In the genomic region with DNA sequence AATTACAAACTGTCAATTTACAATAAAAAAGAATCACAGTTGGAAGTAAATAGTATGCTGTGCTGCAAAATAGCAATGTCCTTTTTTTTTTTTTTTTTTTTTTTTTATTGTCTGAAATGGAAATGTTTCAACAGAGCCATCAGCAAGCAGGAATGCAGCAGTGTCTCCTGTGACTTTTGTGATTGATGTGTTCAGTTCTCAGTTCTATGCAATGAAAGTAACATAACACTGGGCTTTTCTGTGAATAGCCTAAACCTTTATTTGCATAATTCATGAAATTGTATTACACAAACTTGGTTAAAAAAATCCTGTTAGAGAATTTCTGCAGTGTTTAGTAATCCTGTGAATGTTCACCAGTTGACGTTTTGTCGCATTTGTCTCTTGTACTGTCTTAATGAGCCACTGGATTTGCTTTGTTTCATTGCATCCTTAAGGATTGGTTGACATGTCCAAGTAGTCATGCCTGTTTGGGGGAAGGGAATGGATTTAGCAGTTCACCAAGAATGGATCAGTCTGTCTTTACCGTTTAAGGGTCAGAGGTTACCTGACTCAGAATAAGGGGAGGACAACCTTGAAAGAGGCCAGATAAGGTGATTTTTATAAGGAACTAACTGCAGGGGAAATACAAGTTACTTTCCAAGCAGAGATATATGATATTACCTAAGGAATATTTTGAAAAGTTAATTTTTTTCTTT, we compare ENCODE assay signal across 16 cellular contexts.
DNase-seq lines count a peak whose midpoint lies in the region; ATAC-seq, FAIRE-seq and TF ChIP-seq lines count a peak whose summit lies in the region.
"Had no signal": no experiment of that assay in that cellular context is flagged by ENCODE, and none has a peak within 500 bp of the region (broad histone marks: within the 10 kb centered on the region; RNA-seq: fewer than 3 reads in every experiment).

No MANE protein-coding gene starts in this region.

- no peak for TF ChIP-seq POLR2A in H1 (IDR thresholded peaks at IDR 0.05; ENCODE audit: control extremely low read depth in 1 of 2, low read depth in 2 of 2, low read length in 2 of 2)

- no peak overlapping the region for H2BK5ac ChIP-seq in H1 (ENCODE audit: low read depth, low read length)

- H3K23ac ChIP-seq in H1 (ENCODE audit: insufficient read length): no peak overlapping the region

- no peaks in the 10 kb centered on the region for H3K23me2 ChIP-seq in H1 (ENCODE audit: low read depth, low read length)

- no peak overlapping the region for H3K4me3 Mint-ChIP-seq in stimulated activated naive CD8-positive, alpha-beta T cell treated with anti-CD3 and anti-CD28 coated beads, Interleukin-15, amount 100 ng/mL, for 72 hours
- H3K4me3 Mint-ChIP-seq: activated CD8-positive, alpha-beta T cell treated with anti-CD3 and anti-CD28 coated beads, Interleukin-2, amount 10 ng/mL, durations not matched to agents 7 days and 5 days; activated T-helper 1 cell treated with anti-CD3 and anti-CD28 coated beads, Interleukin-12 subunit alpha, Interleukin-12 subunit beta, Interleukin-2, Interleukin-4 antibody, amounts not matched to agents 30 ng/mL and 10 ng/mL and 1 ng/mL, durations not matched to agents 14 hours and 24 hours and 36 hours had no signal

- H3F3A ChIP-seq in neural cell (ENCODE audit: insufficient read depth, low read length, poor library complexity, severe bottlenecking): peaks cover 6% of the 10 kb centered on the region

- no peaks in the 10 kb centered on the region for H3K27me3 Mint-ChIP-seq in stimulated activated naive CD8-positive, alpha-beta T cell treated with anti-CD3 and anti-CD28 coated beads, Interleukin-15, amount 100 ng/mL, for 72 hours

- no peak overlapping the region for H2BK120ac ChIP-seq in H1 (replicated peaks; ENCODE audit: low read depth, low read length)

- H2BK12ac ChIP-seq in H1 (ENCODE audit: low read depth, low read length): no peak overlapping the region

- intact Hi-C loops in Panc1 (cut with micrococcal nuclease; ENCODE audit: unreplicated experiment): no loop called here

- H3K79me2 ChIP-seq in H1 (ENCODE audit: control insufficient read depth in 1 of 2, insufficient read depth in 2 of 2, low read length in 2 of 2): peaks cover 0 to 10% of the 10 kb centered on the region in 2 experiments; a peak in 1 of 4 replicates
- no peaks in the 10 kb centered on the region for H3K79me2 ChIP-seq in neural cell (replicated peaks; ENCODE audit: insufficient read depth, low read length)

- peak; percentile 37 for DNase-seq in ELF-1 (ENCODE audit: low read depth, low spot score)
- no peak for DNase-seq in Panc1 (ENCODE audit: low read depth, low spot score)
- DNase-seq in H1 (ENCODE audit: low read depth in 1 of 2, low spot score in 2 of 2): no peak
- DNase-seq in stimulated activated naive CD8-positive, alpha-beta T cell treated with anti-CD3 and anti-CD28 coated beads, Interleukin-15, amount 100 ng/mL, for 72 hours: no peak
- no peak for DNase-seq in NCI-H187 (lab: John Stamatoyannopoulos, UW)
- DNase-seq in ACHN: no peak
- DNase-seq in SIG-M5 treated with dmso at 0.1 percent for 504 hours (lab: John Stamatoyannopoulos, UW; ENCODE audit: unreplicated experiment): no peak
- DNase-seq: activated CD8-positive, alpha-beta T cell treated with anti-CD3 and anti-CD28 coated beads, Interleukin-2, amount 10 ng/mL, durations not matched to agents 7 days and 5 days; amygdala; Calu3; kidney glomerular epithelial cell; NCI-H1436; NCI-H345 had no signal

- no peak overlapping the region for H3K18ac ChIP-seq in H1 (ENCODE audit: extremely low read depth, low read length)

- no peaks in the 10 kb centered on the region; the same call in 1 of the 2 replicates for H3K36me3 ChIP-seq in Panc1 (ENCODE audit: control insufficient read depth, insufficient read depth, low read length)
- peaks cover 0 to 27% (median 2%) of the 10 kb centered on the region in 4 experiments; a peak in 2 of 8 replicates for H3K36me3 ChIP-seq in H1 (ENCODE audit: control insufficient read depth in 2 of 4, insufficient read depth in 4 of 4, low read length in 3 of 4)
- H3K36me3 ChIP-seq in neural cell (ENCODE audit: insufficient read depth, low read length): no peaks in the 10 kb centered on the region

- H3K9ac ChIP-seq in H1 (replicated peaks in 1 of 4; ENCODE audit: extremely low read depth in 1 of 4, low read depth in 3 of 4, low read length in 3 of 4) (no peak overlapping the region), neural cell (ENCODE audit: low read length) (peak overlapping the region; percentile 45)

- TF ChIP-seq EP300 in H1 (IDR thresholded peaks at IDR 0.05; ENCODE audit: borderline replicate concordance in 1 of 2, low read depth in 2 of 2, low read length in 2 of 2) (no peak), neural cell (conservative IDR thresholded peaks at IDR 0.05; ENCODE audit: poor library complexity, severe bottlenecking) (peak; percentile 35)

- no peaks in the 10 kb centered on the region for H3K79me1 ChIP-seq in H1 (ENCODE audit: low read depth, low read length)

- ATAC-seq in Panc1: peak; percentile 39; the same call in 1 of the 2 replicates
- ATAC-seq in stimulated activated naive CD8-positive, alpha-beta T cell treated with anti-CD3 and anti-CD28 coated beads, Interleukin-15, amount 100 ng/mL, for 72 hours: no peak
- ATAC-seq: activated CD8-positive, alpha-beta T cell treated with anti-CD3 and anti-CD28 coated beads, Interleukin-2, amount 10 ng/mL, durations not matched to agents 7 days and 5 days had no signal

- peaks cover 20% of the 10 kb centered on the region for H3K4me1 Mint-ChIP-seq in stimulated activated naive CD8-positive, alpha-beta T cell treated with anti-CD3 and anti-CD28 coated beads, Interleukin-15, amount 100 ng/mL, for 72 hours

- no peak overlapping the region for H4K5ac ChIP-seq in H1 (ENCODE audit: insufficient read length, low read depth, low read length)

- POLR2A ChIA-PET in Panc1 (lab: Charles Lee): no interaction called here
- POLR2A ChIA-PET in H1 (lab: Charles Lee; ENCODE audit: partially characterized antibody): no interaction called here

- WGBS in H1 (ENCODE audit: extremely low coverage in 1 of 2, insufficient coverage in 1 of 2, insufficient read length in 1 of 2, insufficient replicate concordance in 2 of 2, low coverage in 1 of 2, low lambda C conversion rate in 2 of 2, missing lambda C conversion rate in 1 of 2), 2 experiments: 91% methylated on average over 3 of the region's 3 CpGs; no CpG with 5 or more reads in 1 of the 2 experiments

- CTCF ChIA-PET in Panc1 (lab: Charles Lee): interaction anchor here (0.7 kb wide), 1 partner anchor 35 kb away, joined by 7 read pairs; no protein-coding TSS in a partner anchor
- CTCF ChIA-PET in H1 (lab: Charles Lee; ENCODE audit: partially characterized antibody): interaction anchor here (0.5 to 1.4 kb wide), 3 partner anchors 12 to 176 kb away, joined by 3 to 4 read pairs (median 3); no protein-coding TSS in a partner anchor

- in situ Hi-C loops in Panc1 (cut with HindIII; ENCODE audit: low pct_unique_long_range_greater_than_20kb, low sequenced_read_pairs) (no loop called here), ACHN (cut with HindIII; ENCODE audit: low pct_ligation_motif_present, low pct_unique_long_range_greater_than_20kb, low sequenced_read_pairs) (no loop called here)

- peak overlapping the region; percentile 79 for H3K27ac ChIP-seq in Panc1 (ENCODE audit: low read length)
- no peak overlapping the region for H3K27ac ChIP-seq in H1 (ENCODE audit: low read depth, low read length)
- peak overlapping the region; percentile 77 for H3K27ac ChIP-seq in neural cell (ENCODE audit: low read length)
- H3K27ac ChIP-seq: HL-60 had no signal

- no peak overlapping the region for H3K4ac ChIP-seq in H1 (replicated peaks; ENCODE audit: insufficient read length, low read depth, low read length)

- H2BK20ac ChIP-seq in H1 (ENCODE audit: low read length): no peak overlapping the region

- no TSS peak for BruUV-seq in Panc1 (replicated peaks; lab: Mats Ljungman, UMichigan)

- H4K20me1 ChIP-seq in H1 (replicated peaks in 1 of 2; ENCODE audit: control insufficient read depth in 1 of 2, insufficient read depth in 2 of 2, low read length in 2 of 2) (no peaks in the 10 kb centered on the region), neural cell (ENCODE audit: insufficient read depth) (no peaks in the 10 kb centered on the region)

- no peak overlapping the region for H3K56ac ChIP-seq in H1 (replicated peaks; ENCODE audit: insufficient read length, low read depth, low read length)

- H2AFZ ChIP-seq in H1 (ENCODE audit: low read length) (no peak overlapping the region), neural cell (ENCODE audit: low read depth, low read length) (no peak overlapping the region)

- H3K4me1 ChIP-seq in Panc1 (ENCODE audit: control insufficient read depth, insufficient read depth, low read length): peaks cover 64% of the 10 kb centered on the region
- H3K4me1 ChIP-seq in H1 (replicated peaks in 1 of 4; ENCODE audit: control insufficient read depth in 3 of 4, insufficient read depth in 4 of 4, low read length in 3 of 4): peaks cover 2 to 9% (median 7%) of the 10 kb centered on the region in 4 experiments; a peak in 4 of 7 replicates

- no peak overlapping the region for H3K27ac Mint-ChIP-seq in stimulated activated naive CD8-positive, alpha-beta T cell treated with anti-CD3 and anti-CD28 coated beads, Interleukin-15, amount 100 ng/mL, for 72 hours
- H3K27ac Mint-ChIP-seq: activated CD8-positive, alpha-beta T cell treated with anti-CD3 and anti-CD28 coated beads, Interleukin-2, amount 10 ng/mL, durations not matched to agents 7 days and 5 days; activated T-helper 1 cell treated with anti-CD3 and anti-CD28 coated beads, Interleukin-12 subunit alpha, Interleukin-12 subunit beta, Interleukin-2, Interleukin-4 antibody, amounts not matched to agents 30 ng/mL and 10 ng/mL and 1 ng/mL, durations not matched to agents 14 hours and 24 hours and 36 hours had no signal

- no peak overlapping the region for H4K8ac ChIP-seq in H1 (ENCODE audit: extremely low read depth, insufficient read depth, low read length)

- no peaks in the 10 kb centered on the region for H3K9me2 ChIP-seq in neural cell (ENCODE audit: insufficient read depth, low read length)

- FAIRE-seq in H1 (lab: Jason Lieb, UNC): peak; percentile 42

- no peak overlapping the region for H4K91ac ChIP-seq in H1 (replicated peaks; ENCODE audit: insufficient read length, low read length)

- no peak overlapping the region for H3K4me2 ChIP-seq in H1 (ENCODE audit: insufficient read depth in 1 of 2, low read depth in 2 of 2, low read length in 2 of 2)
- no peak overlapping the region for H3K4me2 ChIP-seq in neural cell (ENCODE audit: low read length)

- no peak overlapping the region for H2AK5ac ChIP-seq in H1 (ENCODE audit: low read depth, low read length)

- H3K4me3 ChIP-seq in Panc1 (ENCODE audit: low read depth in 2 of 2, low read length in 2 of 2): no peak overlapping the region
- no peak overlapping the region for H3K4me3 ChIP-seq in H1 (ENCODE audit: extremely low read depth in 1 of 4, insufficient read depth in 2 of 4, low read depth in 3 of 4, low read length in 4 of 4)
- peak overlapping the region; percentile 35 for H3K4me3 ChIP-seq in neural cell (ENCODE audit: low read length)

- H3K27me3 ChIP-seq in Panc1 (ENCODE audit: control insufficient read depth, insufficient read depth, low read length) (no peaks in the 10 kb centered on the region), H1 (replicated peaks in 1 of 4; ENCODE audit: control insufficient read depth in 3 of 4, extremely low read depth in 1 of 4, insufficient read depth in 3 of 4, low read length in 3 of 4) (no peaks in the 10 kb centered on the region), neural cell (ENCODE audit: insufficient read depth, low read depth, low read length) (no peaks in the 10 kb centered on the region)

- no peaks in the 10 kb centered on the region for H3K9me3 Mint-ChIP-seq in stimulated activated naive CD8-positive, alpha-beta T cell treated with anti-CD3 and anti-CD28 coated beads, Interleukin-15, amount 100 ng/mL, for 72 hours
- H3K9me3 Mint-ChIP-seq: activated T-helper 1 cell treated with anti-CD3 and anti-CD28 coated beads, Interleukin-12 subunit alpha, Interleukin-12 subunit beta, Interleukin-2, Interleukin-4 antibody, amounts not matched to agents 30 ng/mL and 10 ng/mL and 1 ng/mL, durations not matched to agents 14 hours and 24 hours and 36 hours had no signal

- H2BK15ac ChIP-seq in H1 (ENCODE audit: low read length): no peak overlapping the region

- no peak overlapping the region for H3K14ac ChIP-seq in H1 (ENCODE audit: insufficient read length)

- TF ChIP-seq CTCF in Panc1 (IDR thresholded peaks at IDR 0.05) (no peak), H1 (IDR thresholded peaks at IDR 0.05; ENCODE audit: control extremely low read depth in 1 of 3, insufficient read depth in 1 of 3, low read depth in 1 of 3, low read length in 3 of 3) (no peak), neural cell (IDR thresholded peaks at IDR 0.05; ENCODE audit: poor library complexity, severe bottlenecking) (no peak)

- H3K9me3 ChIP-seq in Panc1 (ENCODE audit: control insufficient read depth, insufficient read depth, low read depth, low read length): no peaks in the 10 kb centered on the region
- H3K9me3 ChIP-seq in H1 (ENCODE audit: insufficient read depth in 2 of 2, low read depth in 1 of 2, low read length in 1 of 2): no peaks in the 10 kb centered on the region
- no peaks in the 10 kb centered on the region for H3K9me3 ChIP-seq in neural cell (ENCODE audit: low read length)

- TF ChIP-seq RAD21 in H1 (IDR thresholded peaks at IDR 0.05 in 1 of 2, conservative IDR thresholded peaks at IDR 0.05 in 1 of 2; ENCODE audit: low read depth in 2 of 2, low read length in 2 of 2): no peak
- TF ChIP-seq RAD21 in neural cell (conservative IDR thresholded peaks at IDR 0.05): no peak
